35 cellular contexts compared by ENCODE assay signal in genomic region chr19:54275951-54276350, GRCh38. TPM values are rescaled to one million over a fixed set of nuclear protein-coding genes. Genes with fewer than 3 reads are reported as not detected.
"Had no signal": no experiment of that assay in that cellular context is flagged by ENCODE, and none has a peak within 500 bp of the region (broad histone marks: within the 10 kb centered on the region; RNA-seq: fewer than 3 reads in every experiment).

No MANE protein-coding gene starts in this region.

- H3K9me3 Mint-ChIP-seq: activated B cell treated with CpG ODN at 0.5 μM for 24 hours; activated CD4-positive, alpha-beta memory T cell treated with anti-CD3 and anti-CD28 coated beads for 36 hours; activated naive CD8-positive, alpha-beta T cell treated with anti-CD3 and anti-CD28 coated beads for 36 hours had no signal

- H3K27ac ChIP-seq: brain microvascular endothelial cell, KMS-11, Peyer's patch, RWPE1, VCaP had no signal

- H3K4me1 ChIP-seq: Peyer's patch had no signal

- H3K36me3 ChIP-seq: brain microvascular endothelial cell, Peyer's patch had no signal

- H3K27me3 ChIP-seq: brain microvascular endothelial cell, Peyer's patch had no signal

- DNase-seq: activated B cell treated with CpG ODN at 0.5 μM for 24 hours; activated CD4-positive, alpha-beta memory T cell treated with anti-CD3 and anti-CD28 coated beads for 36 hours; activated CD4-positive, alpha-beta T cell treated with anti-CD3 and anti-CD28 coated beads for 4 hours; activated CD4-positive, alpha-beta T cell treated with anti-CD3 and anti-CD28 coated beads, Interleukin-2, amount 50 U/mL, for 1 hour; activated CD4-positive, CD25-positive, alpha-beta regulatory T cell treated with anti-CD3 and anti-CD28 coated beads, Interleukin-2, amount 50 U/mL, for 72 hours; activated effector memory CD4-positive, alpha-beta T cell treated with Interleukin-2 at 50 U/mL for 16 hours; activated naive CD4-positive, alpha-beta T cell; activated naive CD4-positive, alpha-beta T cell treated with anti-CD3 and anti-CD28 coated beads, Interleukin-2, amount 50 U/mL, for 16 hours; activated naive CD8-positive, alpha-beta T cell treated with anti-CD3 and anti-CD28 coated beads for 36 hours; activated T-cell treated with anti-CD3 and anti-CD28 coated beads, Interleukin-2, amount 50 U/mL, for 48 hours; amniotic stem cell; aorta; brain microvascular endothelial cell; central memory CD4-positive, alpha-beta T cell; MM.1S; MV-4-11; NCI-H1092; NCI-H1436 treated with DMSO at 0.1 percent for 48 hours; NCI-H1694 treated with DMSO at 0.1 percent for 48 hours; NCI-H2029; NCI-H345; NCI-H524 treated with DMSO at 0.1 percent for 48 hours; Peyer's patch; SIG-M5; SW 1271; T-helper 1 cell; T-helper 2 cell; T-helper 9 cell had no signal

- H3K36me3 Mint-ChIP-seq: activated CD4-positive, alpha-beta memory T cell treated with anti-CD3 and anti-CD28 coated beads for 36 hours; activated naive CD8-positive, alpha-beta T cell treated with anti-CD3 and anti-CD28 coated beads for 36 hours had no signal

- H3K27ac Mint-ChIP-seq: activated B cell treated with CpG ODN at 0.5 μM for 24 hours; activated CD4-positive, alpha-beta memory T cell treated with anti-CD3 and anti-CD28 coated beads for 36 hours; activated naive CD8-positive, alpha-beta T cell treated with anti-CD3 and anti-CD28 coated beads for 36 hours had no signal

- ATAC-seq: Right ventricle myocardium inferior had no signal

- H3K4me1 Mint-ChIP-seq: activated naive CD8-positive, alpha-beta T cell treated with anti-CD3 and anti-CD28 coated beads for 36 hours had no signal

- H3K4me3 Mint-ChIP-seq: activated B cell treated with CpG ODN at 0.5 μM for 24 hours; activated CD4-positive, alpha-beta memory T cell treated with anti-CD3 and anti-CD28 coated beads for 36 hours; activated naive CD8-positive, alpha-beta T cell treated with anti-CD3 and anti-CD28 coated beads for 36 hours had no signal

- H3K9me3 ChIP-seq: Peyer's patch had no signal

- H3K4me3 ChIP-seq: Peyer's patch had no signal

RNA-seq across cellular contexts. Expression of gene LILRB2, which starts 5.0 kb away (rescaled TPM):
- total RNA-seq: activated CD4-positive, alpha-beta memory T cell treated with anti-CD3 and anti-CD28 coated beads for 36 hours; activated naive CD8-positive, alpha-beta T cell treated with anti-CD3 and anti-CD28 coated beads for 36 hours; LHCN-M2; NCI-H460; SK-MEL-5 had no signal

RNA-seq across cellular contexts. Expression of gene LILRB5, which starts 18.9 kb away (rescaled TPM):
- total RNA-seq: activated CD4-positive, alpha-beta memory T cell treated with anti-CD3 and anti-CD28 coated beads for 36 hours; activated naive CD8-positive, alpha-beta T cell treated with anti-CD3 and anti-CD28 coated beads for 36 hours; LHCN-M2; NCI-H460; SK-MEL-5 had no signal

RNA-seq across cellular contexts. Expression of gene LILRA6, which starts 33.4 kb away (rescaled TPM):
- total RNA-seq: activated B cell treated with CpG ODN at 0.5 μM for 24 hours; activated naive CD8-positive, alpha-beta T cell treated with anti-CD3 and anti-CD28 coated beads for 36 hours; LHCN-M2; NCI-H460 had no signal

RNA-seq across cellular contexts. Expression of gene LILRA5, which starts 37.0 kb away (rescaled TPM):
- total RNA-seq: activated CD4-positive, alpha-beta memory T cell treated with anti-CD3 and anti-CD28 coated beads for 36 hours; activated naive CD8-positive, alpha-beta T cell treated with anti-CD3 and anti-CD28 coated beads for 36 hours; LHCN-M2; NCI-H460; SK-MEL-5 had no signal

RNA-seq across cellular contexts. Expression of gene LILRB3, which starts 53.1 kb away (rescaled TPM):
- total RNA-seq: activated naive CD8-positive, alpha-beta T cell treated with anti-CD3 and anti-CD28 coated beads for 36 hours; LHCN-M2; NCI-H460 had no signal
